1 cellular context compared by ENCODE assay signal in the genomic region with DNA sequence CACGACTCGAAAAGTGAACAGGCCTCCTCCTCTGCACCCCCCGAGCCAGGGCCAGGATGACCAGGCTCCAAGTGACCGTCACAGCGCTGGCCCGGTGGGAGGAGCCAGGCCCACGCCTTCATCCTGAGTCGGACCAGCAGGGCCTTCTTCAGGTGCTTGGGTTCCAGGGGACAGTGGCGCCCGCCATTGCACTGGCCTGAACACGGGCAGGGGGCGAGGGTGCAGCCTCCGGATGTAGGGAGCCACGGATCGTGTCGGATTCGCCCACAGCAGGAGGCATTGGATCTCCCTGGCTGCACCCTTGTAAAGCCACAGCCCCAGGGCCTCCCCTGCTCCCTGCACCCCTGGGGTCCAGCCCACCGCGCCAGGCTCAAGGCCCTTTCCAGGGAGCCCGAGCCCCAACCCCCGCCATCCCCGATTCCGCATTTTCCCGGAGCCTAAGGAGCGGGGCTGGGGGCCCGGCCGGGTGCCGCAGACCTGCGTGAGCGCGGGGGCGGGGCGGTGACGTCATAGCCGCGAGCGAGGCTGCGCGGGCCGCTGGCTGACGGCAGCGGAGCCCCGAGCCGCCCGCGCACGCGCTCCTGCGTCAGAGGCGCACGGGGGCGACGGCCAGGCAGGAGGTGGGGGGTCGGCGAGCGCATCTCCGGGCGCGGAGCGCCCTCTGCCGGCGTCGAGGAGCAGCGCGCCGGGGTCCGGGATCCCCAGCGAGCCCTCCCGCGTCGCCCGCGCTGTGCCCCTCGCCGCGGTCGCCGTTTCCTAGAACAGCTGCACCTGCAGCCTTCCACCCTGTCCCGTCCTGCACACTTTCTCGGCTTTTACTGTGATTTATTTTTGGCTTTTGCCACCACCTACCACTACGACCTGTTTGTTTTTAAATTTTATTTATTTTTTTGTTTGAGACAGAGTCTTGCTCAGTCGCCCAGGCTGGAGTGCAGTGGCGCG.
TF ChIP-seq lines count a peak whose summit lies in the region.

No MANE protein-coding gene starts in this region.

TF ChIP-seq in GM12878, 131 proteins besides CTCF, POLR2A, EP300 and RAD21 (continues in another document):
- TF ChIP-seq ASH2L (IDR thresholded peaks at IDR 0.05; ENCODE audit: borderline replicate concordance, low read depth) (no peak), MTA3 (IDR thresholded peaks at IDR 0.05; ENCODE audit: borderline replicate concordance, low read length) (no peak), PAX5 (IDR thresholded peaks at IDR 0.05; ENCODE audit: borderline replicate concordance, low read depth, low read length) (peak; percentile 47; the same call in 1 of the 2 replicates), SIX5 (IDR thresholded peaks at IDR 0.05; ENCODE audit: low read depth, low read length, severe bottlenecking) (peak; percentile 25), SP1 (IDR thresholded peaks at IDR 0.05; ENCODE audit: low read depth, low read length) (peak; percentile 26), KLF5 (IDR thresholded peaks at IDR 0.05; ENCODE audit: partially characterized antibody) (peak; percentile 69), RELA (IDR thresholded peaks at IDR 0.05; ENCODE audit: borderline replicate concordance, partially characterized antibody) (peak; percentile 88), ZNF622 (IDR thresholded peaks at IDR 0.05) (no peak), TBL1XR1 (IDR thresholded peaks at IDR 0.05; ENCODE audit: low read depth, low read length) (peak; percentile 14; the same call in 1 of the 2 replicates), SPI1 (IDR thresholded peaks at IDR 0.05; ENCODE audit: borderline replicate concordance, insufficient read depth, low read depth, low read length) (no peak), CBX5 (IDR thresholded peaks at IDR 0.05; ENCODE audit: low read depth) (no peak), NFYA (IDR thresholded peaks at IDR 0.05; ENCODE audit: borderline replicate concordance, low read depth, low read length) (no peak), MYC (IDR thresholded peaks at IDR 0.05; ENCODE audit: insufficient read depth, insufficient read length, insufficient replicate concordance, low read length, severe bottlenecking) (no peak), ZNF384 (IDR thresholded peaks at IDR 0.05; ENCODE audit: borderline replicate concordance, low read depth, low read length) (no peak), NR2F1 (conservative IDR thresholded peaks at IDR 0.05) (peak; percentile 82), LARP7 (IDR thresholded peaks at IDR 0.05) (no peak; the same call in none of the 2 replicates), SMAD1 (IDR thresholded peaks at IDR 0.05; ENCODE audit: low read depth, partially characterized antibody) (no peak), TCF12 (IDR thresholded peaks at IDR 0.05; ENCODE audit: low read depth, low read length) (peak; percentile 65), NR2C1 (IDR thresholded peaks at IDR 0.05) (peak; percentile 45; the same call in 1 of the 2 replicates), MEF2B (IDR thresholded peaks at IDR 0.05; ENCODE audit: partially characterized antibody, poor library complexity, severe bottlenecking) (no peak), HDAC2 (IDR thresholded peaks at IDR 0.05) (no peak), BHLHE40 (IDR thresholded peaks at IDR 0.05; ENCODE audit: borderline replicate concordance in 1 of 2, low read depth in 2 of 2, low read length in 1 of 2) (peak; percentile 78 to 94; a peak in 3 of 4 replicates), CREB1 (IDR thresholded peaks at IDR 0.05; ENCODE audit: low read depth) (peak; percentile 95), IRF3 (IDR thresholded peaks at IDR 0.05) (no peak), MYB (IDR thresholded peaks at IDR 0.05; ENCODE audit: borderline replicate concordance, low read depth, low read length) (no peak), GATAD2B (conservative IDR thresholded peaks at IDR 0.05; ENCODE audit: low read depth) (peak; percentile 97), CEBPB (IDR thresholded peaks at IDR 0.05; ENCODE audit: borderline replicate concordance in 1 of 2, low read depth in 2 of 2, low read length in 2 of 2) (no peak), NRF1 (conservative IDR thresholded peaks at IDR 0.05; ENCODE audit: low read depth, low read length) (peak; percentile 82), KDM1A (IDR thresholded peaks at IDR 0.05; ENCODE audit: borderline replicate concordance) (no peak), IRF4 (IDR thresholded peaks at IDR 0.05; ENCODE audit: low read depth, low read length) (no peak), ZNF207 (IDR thresholded peaks at IDR 0.05; ENCODE audit: borderline replicate concordance) (peak; percentile 59; the same call in 1 of the 2 replicates), FOS (IDR thresholded peaks at IDR 0.05; ENCODE audit: borderline replicate concordance, extremely low read depth, insufficient read length) (no peak), IKZF2 (IDR thresholded peaks at IDR 0.05) (peak in 1 of 2 experiments; percentile 14; a peak in 1 of 4 replicates), MTA2 (IDR thresholded peaks at IDR 0.05; ENCODE audit: low read depth) (no peak), WRNIP1 (IDR thresholded peaks at IDR 0.05; ENCODE audit: borderline replicate concordance, low read depth, low read length) (no peak), RB1 (IDR thresholded peaks at IDR 0.05; ENCODE audit: borderline replicate concordance) (peak; percentile 84; the same call in 1 of the 2 replicates), ATF7 (IDR thresholded peaks at IDR 0.05; ENCODE audit: low read depth) (peak; percentile 73)
- TF ChIP-seq, protein P1, sequence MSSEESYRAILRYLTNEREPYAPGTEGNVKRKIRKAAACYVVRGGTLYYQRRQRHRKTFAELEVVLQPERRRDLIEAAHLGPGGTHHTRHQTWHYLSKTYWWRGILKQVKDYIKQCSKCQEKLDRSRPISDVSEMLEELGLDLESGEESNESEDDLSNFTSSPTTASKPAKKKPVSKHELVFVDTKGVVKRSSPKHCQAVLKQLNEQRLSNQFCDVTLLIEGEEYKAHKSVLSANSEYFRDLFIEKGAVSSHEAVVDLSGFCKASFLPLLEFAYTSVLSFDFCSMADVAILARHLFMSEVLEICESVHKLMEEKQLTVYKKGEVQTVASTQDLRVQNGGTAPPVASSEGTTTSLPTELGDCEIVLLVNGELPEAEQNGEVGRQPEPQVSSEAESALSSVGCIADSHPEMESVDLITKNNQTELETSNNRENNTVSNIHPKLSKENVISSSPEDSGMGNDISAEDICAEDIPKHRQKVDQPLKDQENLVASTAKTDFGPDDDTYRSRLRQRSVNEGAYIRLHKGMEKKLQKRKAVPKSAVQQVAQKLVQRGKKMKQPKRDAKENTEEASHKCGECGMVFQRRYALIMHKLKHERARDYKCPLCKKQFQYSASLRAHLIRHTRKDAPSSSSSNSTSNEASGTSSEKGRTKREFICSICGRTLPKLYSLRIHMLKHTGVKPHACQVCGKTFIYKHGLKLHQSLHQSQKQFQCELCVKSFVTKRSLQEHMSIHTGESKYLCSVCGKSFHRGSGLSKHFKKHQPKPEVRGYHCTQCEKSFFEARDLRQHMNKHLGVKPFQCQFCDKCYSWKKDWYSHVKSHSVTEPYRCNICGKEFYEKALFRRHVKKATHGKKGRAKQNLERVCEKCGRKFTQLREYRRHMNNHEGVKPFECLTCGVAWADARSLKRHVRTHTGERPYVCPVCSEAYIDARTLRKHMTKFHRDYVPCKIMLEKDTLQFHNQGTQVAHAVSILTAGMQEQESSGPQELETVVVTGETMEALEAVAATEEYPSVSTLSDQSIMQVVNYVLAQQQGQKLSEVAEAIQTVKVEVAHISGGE (CRISPR knock-in tag; IDR thresholded peaks at IDR 0.05) = no peak
- TF ChIP-seq, protein P2, sequence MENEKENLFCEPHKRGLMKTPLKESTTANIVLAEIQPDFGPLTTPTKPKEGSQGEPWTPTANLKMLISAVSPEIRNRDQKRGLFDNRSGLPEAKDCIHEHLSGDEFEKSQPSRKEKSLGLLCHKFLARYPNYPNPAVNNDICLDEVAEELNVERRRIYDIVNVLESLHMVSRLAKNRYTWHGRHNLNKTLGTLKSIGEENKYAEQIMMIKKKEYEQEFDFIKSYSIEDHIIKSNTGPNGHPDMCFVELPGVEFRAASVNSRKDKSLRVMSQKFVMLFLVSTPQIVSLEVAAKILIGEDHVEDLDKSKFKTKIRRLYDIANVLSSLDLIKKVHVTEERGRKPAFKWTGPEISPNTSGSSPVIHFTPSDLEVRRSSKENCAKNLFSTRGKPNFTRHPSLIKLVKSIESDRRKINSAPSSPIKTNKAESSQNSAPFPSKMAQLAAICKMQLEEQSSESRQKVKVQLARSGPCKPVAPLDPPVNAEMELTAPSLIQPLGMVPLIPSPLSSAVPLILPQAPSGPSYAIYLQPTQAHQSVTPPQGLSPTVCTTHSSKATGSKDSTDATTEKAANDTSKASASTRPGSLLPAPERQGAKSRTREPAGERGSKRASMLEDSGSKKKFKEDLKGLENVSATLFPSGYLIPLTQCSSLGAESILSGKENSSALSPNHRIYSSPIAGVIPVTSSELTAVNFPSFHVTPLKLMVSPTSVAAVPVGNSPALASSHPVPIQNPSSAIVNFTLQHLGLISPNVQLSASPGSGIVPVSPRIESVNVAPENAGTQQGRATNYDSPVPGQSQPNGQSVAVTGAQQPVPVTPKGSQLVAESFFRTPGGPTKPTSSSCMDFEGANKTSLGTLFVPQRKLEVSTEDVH (IDR thresholded peaks at IDR 0.05; ENCODE audit: low read depth, partially characterized antibody) = no peak
- TF ChIP-seq, protein P3, sequence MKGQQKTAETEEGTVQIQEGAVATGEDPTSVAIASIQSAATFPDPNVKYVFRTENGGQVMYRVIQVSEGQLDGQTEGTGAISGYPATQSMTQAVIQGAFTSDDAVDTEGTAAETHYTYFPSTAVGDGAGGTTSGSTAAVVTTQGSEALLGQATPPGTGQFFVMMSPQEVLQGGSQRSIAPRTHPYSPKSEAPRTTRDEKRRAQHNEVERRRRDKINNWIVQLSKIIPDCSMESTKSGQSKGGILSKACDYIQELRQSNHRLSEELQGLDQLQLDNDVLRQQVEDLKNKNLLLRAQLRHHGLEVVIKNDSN (IDR thresholded peaks at IDR 0.05; ENCODE audit: borderline replicate concordance, extremely low read length, insufficient read depth, low read depth, low read length) = no peak
- TF ChIP-seq, protein P4, sequence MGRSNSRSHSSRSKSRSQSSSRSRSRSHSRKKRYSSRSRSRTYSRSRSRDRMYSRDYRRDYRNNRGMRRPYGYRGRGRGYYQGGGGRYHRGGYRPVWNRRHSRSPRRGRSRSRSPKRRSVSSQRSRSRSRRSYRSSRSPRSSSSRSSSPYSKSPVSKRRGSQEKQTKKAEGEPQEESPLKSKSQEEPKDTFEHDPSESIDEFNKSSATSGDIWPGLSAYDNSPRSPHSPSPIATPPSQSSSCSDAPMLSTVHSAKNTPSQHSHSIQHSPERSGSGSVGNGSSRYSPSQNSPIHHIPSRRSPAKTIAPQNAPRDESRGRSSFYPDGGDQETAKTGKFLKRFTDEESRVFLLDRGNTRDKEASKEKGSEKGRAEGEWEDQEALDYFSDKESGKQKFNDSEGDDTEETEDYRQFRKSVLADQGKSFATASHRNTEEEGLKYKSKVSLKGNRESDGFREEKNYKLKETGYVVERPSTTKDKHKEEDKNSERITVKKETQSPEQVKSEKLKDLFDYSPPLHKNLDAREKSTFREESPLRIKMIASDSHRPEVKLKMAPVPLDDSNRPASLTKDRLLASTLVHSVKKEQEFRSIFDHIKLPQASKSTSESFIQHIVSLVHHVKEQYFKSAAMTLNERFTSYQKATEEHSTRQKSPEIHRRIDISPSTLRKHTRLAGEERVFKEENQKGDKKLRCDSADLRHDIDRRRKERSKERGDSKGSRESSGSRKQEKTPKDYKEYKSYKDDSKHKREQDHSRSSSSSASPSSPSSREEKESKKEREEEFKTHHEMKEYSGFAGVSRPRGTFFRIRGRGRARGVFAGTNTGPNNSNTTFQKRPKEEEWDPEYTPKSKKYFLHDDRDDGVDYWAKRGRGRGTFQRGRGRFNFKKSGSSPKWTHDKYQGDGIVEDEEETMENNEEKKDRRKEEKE (IDR thresholded peaks at IDR 0.05) = no peak
- TF ChIP-seq, protein P5, sequence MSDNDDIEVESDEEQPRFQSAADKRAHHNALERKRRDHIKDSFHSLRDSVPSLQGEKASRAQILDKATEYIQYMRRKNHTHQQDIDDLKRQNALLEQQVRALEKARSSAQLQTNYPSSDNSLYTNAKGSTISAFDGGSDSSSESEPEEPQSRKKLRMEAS (IDR thresholded peaks at IDR 0.05; ENCODE audit: low read depth, low read length) = peak; percentile 40; the same call in 1 of the 2 replicates
- TF ChIP-seq, protein P6, sequence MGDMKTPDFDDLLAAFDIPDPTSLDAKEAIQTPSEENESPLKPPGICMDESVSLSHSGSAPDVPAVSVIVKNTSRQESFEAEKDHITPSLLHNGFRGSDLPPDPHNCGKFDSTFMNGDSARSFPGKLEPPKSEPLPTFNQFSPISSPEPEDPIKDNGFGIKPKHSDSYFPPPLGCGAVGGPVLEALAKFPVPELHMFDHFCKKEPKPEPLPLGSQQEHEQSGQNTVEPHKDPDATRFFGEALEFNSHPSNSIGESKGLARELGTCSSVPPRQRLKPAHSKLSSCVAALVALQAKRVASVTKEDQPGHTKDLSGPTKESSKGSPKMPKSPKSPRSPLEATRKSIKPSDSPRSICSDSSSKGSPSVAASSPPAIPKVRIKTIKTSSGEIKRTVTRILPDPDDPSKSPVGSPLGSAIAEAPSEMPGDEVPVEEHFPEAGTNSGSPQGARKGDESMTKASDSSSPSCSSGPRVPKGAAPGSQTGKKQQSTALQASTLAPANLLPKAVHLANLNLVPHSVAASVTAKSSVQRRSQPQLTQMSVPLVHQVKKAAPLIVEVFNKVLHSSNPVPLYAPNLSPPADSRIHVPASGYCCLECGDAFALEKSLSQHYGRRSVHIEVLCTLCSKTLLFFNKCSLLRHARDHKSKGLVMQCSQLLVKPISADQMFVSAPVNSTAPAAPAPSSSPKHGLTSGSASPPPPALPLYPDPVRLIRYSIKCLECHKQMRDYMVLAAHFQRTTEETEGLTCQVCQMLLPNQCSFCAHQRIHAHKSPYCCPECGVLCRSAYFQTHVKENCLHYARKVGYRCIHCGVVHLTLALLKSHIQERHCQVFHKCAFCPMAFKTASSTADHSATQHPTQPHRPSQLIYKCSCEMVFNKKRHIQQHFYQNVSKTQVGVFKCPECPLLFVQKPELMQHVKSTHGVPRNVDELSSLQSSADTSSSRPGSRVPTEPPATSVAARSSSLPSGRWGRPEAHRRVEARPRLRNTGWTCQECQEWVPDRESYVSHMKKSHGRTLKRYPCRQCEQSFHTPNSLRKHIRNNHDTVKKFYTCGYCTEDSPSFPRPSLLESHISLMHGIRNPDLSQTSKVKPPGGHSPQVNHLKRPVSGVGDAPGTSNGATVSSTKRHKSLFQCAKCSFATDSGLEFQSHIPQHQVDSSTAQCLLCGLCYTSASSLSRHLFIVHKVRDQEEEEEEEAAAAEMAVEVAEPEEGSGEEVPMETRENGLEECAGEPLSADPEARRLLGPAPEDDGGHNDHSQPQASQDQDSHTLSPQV (IDR thresholded peaks at IDR 0.05) = peak; percentile 88
- TF ChIP-seq, protein P7, sequence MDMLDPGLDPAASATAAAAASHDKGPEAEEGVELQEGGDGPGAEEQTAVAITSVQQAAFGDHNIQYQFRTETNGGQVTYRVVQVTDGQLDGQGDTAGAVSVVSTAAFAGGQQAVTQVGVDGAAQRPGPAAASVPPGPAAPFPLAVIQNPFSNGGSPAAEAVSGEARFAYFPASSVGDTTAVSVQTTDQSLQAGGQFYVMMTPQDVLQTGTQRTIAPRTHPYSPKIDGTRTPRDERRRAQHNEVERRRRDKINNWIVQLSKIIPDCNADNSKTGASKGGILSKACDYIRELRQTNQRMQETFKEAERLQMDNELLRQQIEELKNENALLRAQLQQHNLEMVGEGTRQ (IDR thresholded peaks at IDR 0.05; ENCODE audit: borderline replicate concordance, low read depth, low read length) = no peak
